Comparison of ENCODE assay signal across 8 cellular contexts in genomic region chr15:65032823-65033537, GRCh38. TPM values are rescaled to one million over a fixed set of nuclear protein-coding genes. Genes with fewer than 3 reads are reported as not detected.
DNase-seq lines count a peak whose midpoint lies in the region; ATAC-seq, FAIRE-seq and TF ChIP-seq lines count a peak whose summit lies in the region.

No MANE protein-coding gene starts in this region.

- no peak overlapping the region for H3K27ac Mint-ChIP-seq in MCF 10A (ENCODE audit: low read depth, unreplicated experiment)

- H3K79me2 ChIP-seq in keratinocyte (ENCODE audit: control insufficient read depth, insufficient read depth, low read length), result peaks cover 11% of the 10 kb centered on the region

- no peaks in the 10 kb centered on the region for H3K9me3 ChIP-seq in IMR-90 (ENCODE audit: control insufficient read depth, insufficient read depth, low read length)
- H3K9me3 ChIP-seq in keratinocyte (ENCODE audit: control insufficient read depth, low read depth, low read length), result no peaks in the 10 kb centered on the region

- no peak overlapping the region; the same call in 1 of the 2 replicates for H3K23ac ChIP-seq in IMR-90 (ENCODE audit: low read depth, low read length)

- no peak overlapping the region for H3K18ac ChIP-seq in IMR-90 (ENCODE audit: low read depth, low read length)

- H2AFZ ChIP-seq in IMR-90 (replicated peaks; ENCODE audit: low read length, poor library complexity) (peak overlapping the region; percentile 70), keratinocyte (ENCODE audit: control insufficient read depth, low read length) (peak overlapping the region; percentile 51)

- FAIRE-seq in keratinocyte (lab: Jason Lieb, UNC), result peak; percentile 13

- H3K27me3 Mint-ChIP-seq in MCF 10A (ENCODE audit: insufficient read depth, unreplicated experiment), result no peaks in the 10 kb centered on the region

- H3K4me3 Mint-ChIP-seq in MCF 10A (ENCODE audit: unreplicated experiment), result no peak overlapping the region

- peak; percentile 75 for TF ChIP-seq RAD21 in IMR-90 (IDR thresholded peaks at IDR 0.05; ENCODE audit: low read length)

- H3K27ac ChIP-seq in IMR-90 (ENCODE audit: insufficient read depth, low read length) (no peak overlapping the region), keratinocyte (ENCODE audit: control insufficient read depth, insufficient read depth, low read length) (no peak overlapping the region)

- ATAC-seq in IMR-90 (ENCODE audit: low read depth) (peak; percentile 38), GM21576 (IDR thresholded peaks at IDR 0.05; ENCODE audit: unreplicated experiment) (no peak)

- DNase-seq in GDM1 (lab: John Stamatoyannopoulos, UW) (peak; percentile 20), IMR-90 (peak; percentile 61), SK-MEL-5 (ENCODE audit: low read depth, low spot score) (peak; percentile 92), MCF 10A (ENCODE audit: unreplicated experiment) (peak; percentile 84), keratinocyte (ENCODE audit: low read depth, low spot score) (no peak), NCI-H2081 treated with DMSO at 0.1 percent for 48 hours (lab: John Stamatoyannopoulos, UW) (no peak)
- DNase-seq in stimulated activated CD4-positive, alpha-beta T cell treated with anti-CD3 and anti-CD28 coated beads, Interleukin-4, amount 100 ng/mL, for 1 hour, result peak; percentile 34

- TF ChIP-seq POLR2A in IMR-90 (IDR thresholded peaks at IDR 0.05; ENCODE audit: low read depth, low read length), result no peak

- H2BK120ac ChIP-seq in IMR-90 (ENCODE audit: low read depth, low read length), result no peak overlapping the region

- CTCF ChIA-PET in IMR-90 (lab: Yijun Ruan, JAX) (interaction anchor here (0.9 to 2.0 kb wide), 9 partner anchors 10 to 68 kb away, joined by 3 to 21 read pairs (median 7); partner anchors contain the start of gene SLC51B), MCF 10A (lab: Yijun Ruan, JAX) (interaction anchor here (0.5 to 1.7 kb wide), 15 partner anchors 18 to 768 kb away, joined by 3 to 13 read pairs (median 3); no protein-coding TSS in a partner anchor)

- peaks cover 9 to 15% of the 10 kb centered on the region in 2 experiments; a peak in 3 of 4 replicates for H3K79me1 ChIP-seq in IMR-90 (ENCODE audit: low read depth in 1 of 2, low read length in 2 of 2)

- BruUV-seq in IMR-90 (replicated peaks; lab: Mats Ljungman, UMichigan), result no TSS peak
- BruUV-seq in MCF 10A (replicated peaks; lab: Mats Ljungman, UMichigan), result no TSS peak

- dilution Hi-C loops in IMR-90 (cut with HindIII; ENCODE audit: low sequenced_read_pairs, unreplicated experiment) (no loop called here), keratinocyte (cut with MboI; ENCODE audit: extremely low pct_ligation_motif_present, low sequenced_read_pairs) (no loop called here)

- H3K9ac ChIP-seq in IMR-90 (ENCODE audit: low read depth, low read length) (no peak overlapping the region), keratinocyte (ENCODE audit: control insufficient read depth, extremely low read depth, insufficient read depth, low read length) (no peak overlapping the region)

- H3K56ac ChIP-seq in IMR-90 (ENCODE audit: extremely low read depth, insufficient read depth, low read length), result no peak overlapping the region

- no peaks in the 10 kb centered on the region for H3K9me3 Mint-ChIP-seq in MCF 10A (ENCODE audit: unreplicated experiment)

- H4K91ac ChIP-seq in IMR-90 (ENCODE audit: insufficient read depth, low read depth, low read length), result no peak overlapping the region

- intact Hi-C loops in IMR-90 (cut with micrococcal nuclease) (loop anchor here (1.0 to 10.0 kb wide), 6 partner anchors 50 to 301 kb away; partner anchors contain the start of gene RNU5A-1), MCF 10A (cut with micrococcal nuclease) (loop anchor here (1.0 to 5.0 kb wide), 6 partner anchors 50 to 301 kb away; partner anchors contain the start of genes CLPX and RNU5A-1)

- H3K4me1 ChIP-seq in IMR-90 (ENCODE audit: control insufficient read depth, insufficient read depth, low read length) (peaks cover 2% of the 10 kb centered on the region; the same call in 1 of the 2 replicates), keratinocyte (ENCODE audit: control insufficient read depth, extremely low read depth, insufficient read depth, low read length) (peaks cover 6% of the 10 kb centered on the region)

- H3K36me3 Mint-ChIP-seq in MCF 10A (ENCODE audit: insufficient read depth, unreplicated experiment), result no peaks in the 10 kb centered on the region

- H3K4me1 Mint-ChIP-seq in MCF 10A (ENCODE audit: insufficient read depth, unreplicated experiment), result peaks cover 7% of the 10 kb centered on the region

- peak; percentile 65 for TF ChIP-seq CTCF in IMR-90 (conservative IDR thresholded peaks at IDR 0.05; ENCODE audit: low read depth, low read length)
- TF ChIP-seq CTCF in MCF 10A (IDR thresholded peaks at IDR 0.05; ENCODE audit: unreplicated experiment), result peak; percentile 45
- peak; percentile 79 to 93 (median 82) for TF ChIP-seq CTCF in keratinocyte (optimal IDR thresholded peaks at IDR 0.05 in 1 of 3, IDR thresholded peaks at IDR 0.05 in 1 of 3, conservative IDR thresholded peaks at IDR 0.05 in 1 of 3; ENCODE audit: extremely low read depth in 1 of 3, insufficient read depth in 2 of 3, low read length in 3 of 3)

- H3K14ac ChIP-seq in IMR-90 (replicated peaks; ENCODE audit: low read depth, low read length), result no peak overlapping the region

- H2BK15ac ChIP-seq in IMR-90 (ENCODE audit: low read depth, low read length), result no peak overlapping the region

- no peaks in the 10 kb centered on the region for H3K27me3 ChIP-seq in IMR-90 (ENCODE audit: control insufficient read depth, insufficient read depth, low read length)
- no peaks in the 10 kb centered on the region for H3K27me3 ChIP-seq in keratinocyte (ENCODE audit: control insufficient read depth, extremely low read depth, insufficient read depth, low read length)

- no peak overlapping the region for H2BK20ac ChIP-seq in IMR-90 (ENCODE audit: low read depth, low read length)

- no CpG with 5 or more reads among the region's 12 CpGs for WGBS in IMR-90 (ENCODE audit: extremely low coverage in 2 of 2, insufficient read length in 1 of 2), 2 experiments

- POLR2A ChIA-PET in IMR-90 (lab: Charles Lee; ENCODE audit: unreplicated experiment) (no interaction called here), MCF 10A (lab: Yijun Ruan, JAX) (interaction anchor here (0.8 to 2.3 kb wide), 4 partner anchors 10 to 264 kb away, joined by 3 to 12 read pairs (median 4); partner anchors contain the start of gene SPG21)

- no peak overlapping the region for H3K4ac ChIP-seq in IMR-90 (ENCODE audit: low read depth, low read length)

- no peak overlapping the region for H3K4me2 ChIP-seq in IMR-90 (ENCODE audit: low read depth, low read length)
- peak overlapping the region; percentile 33 for H3K4me2 ChIP-seq in keratinocyte (ENCODE audit: control insufficient read depth, extremely low read depth, insufficient read depth, low read depth, low read length)

- H3K36me3 ChIP-seq in IMR-90 (ENCODE audit: control insufficient read depth, insufficient read depth, low read length) (no peaks in the 10 kb centered on the region), keratinocyte (ENCODE audit: control insufficient read depth in 2 of 2, extremely low read depth in 1 of 2, insufficient read depth in 2 of 2, low read length in 2 of 2) (no peaks in the 10 kb centered on the region)

- H4K8ac ChIP-seq in IMR-90 (ENCODE audit: low read depth in 2 of 2, low read length in 2 of 2), result peak overlapping the region in 1 of 2 experiments; percentile 43; a peak in 1 of 4 replicates

- H2AK9ac ChIP-seq in IMR-90 (replicated peaks; ENCODE audit: low read depth, low read length, poor library complexity), result peak overlapping the region; percentile 26

- H2BK5ac ChIP-seq in IMR-90 (ENCODE audit: low read depth, low read length, poor library complexity, severe bottlenecking), result no peak overlapping the region

- H3K9me1 ChIP-seq in IMR-90 (ENCODE audit: insufficient read depth, low read length) (peaks cover 7% of the 10 kb centered on the region; the same call in 1 of the 2 replicates), keratinocyte (ENCODE audit: control insufficient read depth, extremely low read depth, insufficient read depth, low read length) (no peaks in the 10 kb centered on the region)

- no peak overlapping the region for H2AK5ac ChIP-seq in IMR-90 (ENCODE audit: low read depth, low read length)

- in situ Hi-C loops in IMR-90 (cut with MboI; ENCODE audit: low sequenced_read_pairs) (loop anchor here (10.0 kb wide), 2 partner anchors 52 to 242 kb away; no protein-coding TSS in a partner anchor), SK-MEL-5 (cut with HindIII; ENCODE audit: low pct_unique_long_range_greater_than_20kb, low sequenced_read_pairs) (no loop called here)

- H4K5ac ChIP-seq in IMR-90 (ENCODE audit: low read depth, low read length), result no peak overlapping the region

- 0 out of 2 replicates have a peak, but pooled peaks cover 6% of the 10 kb centered on the region for H4K20me1 ChIP-seq in IMR-90 (ENCODE audit: insufficient read depth, low read length)
- H4K20me1 ChIP-seq in keratinocyte (ENCODE audit: control insufficient read depth, extremely low read depth, insufficient read depth, low read length), result no peaks in the 10 kb centered on the region

- H3K4me3 ChIP-seq in IMR-90 (ENCODE audit: insufficient read depth, low read depth, low read length), result no peak overlapping the region
- H3K4me3 ChIP-seq in keratinocyte (ENCODE audit: control insufficient read depth in 2 of 3, extremely low read depth in 1 of 3, insufficient read depth in 2 of 3, low read depth in 1 of 3, low read length in 3 of 3), result no peak overlapping the region

RNA-seq across cellular contexts. Expression of gene MTFMT, which starts 3.5 kb away (rescaled TPM):
- 19.4 and 21.3 TPM in 2 replicates for total RNA-seq in IMR-90 (2012; rRNA removed)
- 7.3 and 8.9 TPM in 2 replicates for polyA plus RNA-seq in IMR-90 (2012; rRNA removed)
- polyA plus RNA-seq in IMR-90 (2012; cell fraction: cytosol; rRNA removed), result 7.2 and 8.9 TPM in 2 replicates
- 4.7 and 5.9 TPM in 2 replicates for polyA plus RNA-seq in IMR-90 (2012; cell fraction: nucleus; rRNA removed; ENCODE audit: low replicate concordance)
- 33.6 and 43.9 TPM in 2 replicates for total RNA-seq in SK-MEL-5 (2014; rRNA removed; shearing (Covaris generic))
- 26.4 and 37.7 TPM in 2 replicates for polyA plus RNA-seq in SK-MEL-5 (2015; cell fraction: cytosol; rRNA removed)
- polyA plus RNA-seq in SK-MEL-5 (2015; cell fraction: nucleus; rRNA removed), result 13.8 and 18.1 TPM in 2 replicates
- total RNA-seq in MCF 10A (2022), result 14.9 and 15.9 TPM in 2 replicates
- polyA plus RNA-seq in keratinocyte, result 15.9 to 21.0 TPM (median 17.3 TPM) in 3 replicates
- polyA plus RNA-seq in keratinocyte (2011; ENCODE audit: low read depth), result 7.3 TPM
- polyA plus RNA-seq in keratinocyte (2011; cell fraction: cytosol; rRNA removed), result 13.2 and 19.4 TPM in 2 replicates
- polyA plus RNA-seq in keratinocyte (2011; cell fraction: nucleus; rRNA removed), result 10.6 and 11.0 TPM in 2 replicates
- 9.0 and 13.8 TPM in 2 replicates for polyA plus RNA-seq in keratinocyte (2012; ENCODE audit: low replicate concordance)
- polyA minus RNA-seq in keratinocyte, result 4.0 to 8.8 TPM (median 8.2 TPM) in 3 replicates
- 11.7 TPM for polyA minus RNA-seq in keratinocyte (2011; cell fraction: cytosol; rRNA and poly(A)+ RNA removed)
- polyA minus RNA-seq in keratinocyte (2011; cell fraction: nucleus; rRNA and poly(A)+ RNA removed), result 4.9 and 7.8 TPM in 2 replicates

RNA-seq across cellular contexts. Expression of gene SLC51B, which starts 12.2 kb away (rescaled TPM):
- not detected in 2 replicates for total RNA-seq in IMR-90 (2012; rRNA removed)
- 0.16 TPM in 1 of 2 replicates, not detected in the other for polyA plus RNA-seq in IMR-90 (2012; rRNA removed)
- 0.09 TPM in 1 of 2 replicates, not detected in the other for polyA plus RNA-seq in IMR-90 (2012; cell fraction: cytosol; rRNA removed)
- polyA plus RNA-seq in IMR-90 (2012; cell fraction: nucleus; rRNA removed; ENCODE audit: low replicate concordance), result not detected in 2 replicates
- total RNA-seq in SK-MEL-5 (2014; rRNA removed; shearing (Covaris generic)), result 0.24 TPM in 1 of 2 replicates, not detected in the other
- polyA plus RNA-seq in SK-MEL-5 (2015; cell fraction: cytosol; rRNA removed), result 0.33 and 0.95 TPM in 2 replicates
- not detected in 2 replicates for polyA plus RNA-seq in SK-MEL-5 (2015; cell fraction: nucleus; rRNA removed)
- total RNA-seq in MCF 10A (2022), result not detected in 2 replicates
- polyA plus RNA-seq in keratinocyte, result not detected in 3 replicates
- polyA plus RNA-seq in keratinocyte (2011; ENCODE audit: low read depth), result not detected
- not detected in 2 replicates for polyA plus RNA-seq in keratinocyte (2011; cell fraction: cytosol; rRNA removed)
- polyA plus RNA-seq in keratinocyte (2011; cell fraction: nucleus; rRNA removed), result not detected in 2 replicates
- polyA plus RNA-seq in keratinocyte (2012; ENCODE audit: low replicate concordance), result not detected in 2 replicates
- polyA minus RNA-seq in keratinocyte, result not detected in 3 replicates
- polyA minus RNA-seq in keratinocyte (2011; cell fraction: cytosol; rRNA and poly(A)+ RNA removed), result not detected
- not detected in 2 replicates for polyA minus RNA-seq in keratinocyte (2011; cell fraction: nucleus; rRNA and poly(A)+ RNA removed)

RNA-seq across cellular contexts. Expression of gene RASL12, which starts 34.8 kb away (rescaled TPM):
- total RNA-seq in IMR-90 (2012; rRNA removed), result under 0.01 and 0.18 TPM in 2 replicates
- polyA plus RNA-seq in IMR-90 (2012; rRNA removed), result 0.19 and 0.22 TPM in 2 replicates
- polyA plus RNA-seq in IMR-90 (2012; cell fraction: cytosol; rRNA removed), result 0.27 and 0.75 TPM in 2 replicates
- polyA plus RNA-seq in IMR-90 (2012; cell fraction: nucleus; rRNA removed; ENCODE audit: low replicate concordance), result 0.26 and 0.50 TPM in 2 replicates
- total RNA-seq in SK-MEL-5 (2014; rRNA removed; shearing (Covaris generic)), result not detected in 2 replicates
- polyA plus RNA-seq in SK-MEL-5 (2015; cell fraction: cytosol; rRNA removed), result 0.07 TPM in 1 of 2 replicates, not detected in the other
- not detected in 2 replicates for polyA plus RNA-seq in SK-MEL-5 (2015; cell fraction: nucleus; rRNA removed)
- not detected in 2 replicates for total RNA-seq in MCF 10A (2022)
- not detected in 3 replicates for polyA plus RNA-seq in keratinocyte
- not detected for polyA plus RNA-seq in keratinocyte (2011; ENCODE audit: low read depth)
- not detected in 2 replicates for polyA plus RNA-seq in keratinocyte (2011; cell fraction: cytosol; rRNA removed)
- not detected in 2 replicates for polyA plus RNA-seq in keratinocyte (2011; cell fraction: nucleus; rRNA removed)
- not detected in 2 replicates for polyA plus RNA-seq in keratinocyte (2012; ENCODE audit: low replicate concordance)
- 0.10 TPM in 1 of 3 replicates, not detected in the others for polyA minus RNA-seq in keratinocyte
- polyA minus RNA-seq in keratinocyte (2011; cell fraction: cytosol; rRNA and poly(A)+ RNA removed), result not detected
- not detected in 2 replicates for polyA minus RNA-seq in keratinocyte (2011; cell fraction: nucleus; rRNA and poly(A)+ RNA removed)

RNA-seq across cellular contexts. Expression of gene SPG21, which starts 43.3 kb away (rescaled TPM):
- total RNA-seq in IMR-90 (2012; rRNA removed), result 60.8 and 65.3 TPM in 2 replicates
- 51.6 and 59.9 TPM in 2 replicates for polyA plus RNA-seq in IMR-90 (2012; rRNA removed)
- 34.8 and 44.5 TPM in 2 replicates for polyA plus RNA-seq in IMR-90 (2012; cell fraction: cytosol; rRNA removed)
- 18.7 and 49.4 TPM in 2 replicates for polyA plus RNA-seq in IMR-90 (2012; cell fraction: nucleus; rRNA removed; ENCODE audit: low replicate concordance)
- 61.6 and 64.9 TPM in 2 replicates for total RNA-seq in SK-MEL-5 (2014; rRNA removed; shearing (Covaris generic))
- polyA plus RNA-seq in SK-MEL-5 (2015; cell fraction: cytosol; rRNA removed), result 126 and 130 TPM in 2 replicates
- polyA plus RNA-seq in SK-MEL-5 (2015; cell fraction: nucleus; rRNA removed), result 34.1 and 43.9 TPM in 2 replicates
- total RNA-seq in MCF 10A (2022), result 63.1 and 70.4 TPM in 2 replicates
- polyA plus RNA-seq in keratinocyte, result 40.3 to 62.9 TPM (median 58.0 TPM) in 3 replicates
- 15.2 TPM for polyA plus RNA-seq in keratinocyte (2011; ENCODE audit: low read depth)
- polyA plus RNA-seq in keratinocyte (2011; cell fraction: cytosol; rRNA removed), result 61.0 and 79.3 TPM in 2 replicates
- 34.3 and 35.6 TPM in 2 replicates for polyA plus RNA-seq in keratinocyte (2011; cell fraction: nucleus; rRNA removed)
- polyA plus RNA-seq in keratinocyte (2012; ENCODE audit: low replicate concordance), result 49.8 and 63.9 TPM in 2 replicates
- polyA minus RNA-seq in keratinocyte, result 35.1 to 53.4 TPM (median 47.2 TPM) in 3 replicates
- 36.6 TPM for polyA minus RNA-seq in keratinocyte (2011; cell fraction: cytosol; rRNA and poly(A)+ RNA removed)
- 13.1 and 18.4 TPM in 2 replicates for polyA minus RNA-seq in keratinocyte (2011; cell fraction: nucleus; rRNA and poly(A)+ RNA removed)

RNA-seq across cellular contexts. Expression of gene KBTBD13, which starts 43.6 kb away (rescaled TPM):
- total RNA-seq in IMR-90 (2012; rRNA removed) (not detected in 2 replicates), MCF 10A (2022) (not detected in 2 replicates)
- polyA plus RNA-seq in IMR-90 (2012; rRNA removed) (not detected in 2 replicates), keratinocyte (not detected in 3 replicates)
- not detected in 2 replicates for polyA plus RNA-seq in IMR-90 (2012; cell fraction: cytosol; rRNA removed)
- polyA plus RNA-seq in IMR-90 (2012; cell fraction: nucleus; rRNA removed; ENCODE audit: low replicate concordance), result not detected in 2 replicates
- total RNA-seq in SK-MEL-5 (2014; rRNA removed; shearing (Covaris generic)), result not detected in 2 replicates
- polyA plus RNA-seq in SK-MEL-5 (2015; cell fraction: cytosol; rRNA removed), result not detected in 2 replicates
- not detected in 2 replicates for polyA plus RNA-seq in SK-MEL-5 (2015; cell fraction: nucleus; rRNA removed)
- polyA plus RNA-seq in keratinocyte (2011; ENCODE audit: low read depth), result not detected
- not detected in 2 replicates for polyA plus RNA-seq in keratinocyte (2011; cell fraction: cytosol; rRNA removed)
- not detected in 2 replicates for polyA plus RNA-seq in keratinocyte (2011; cell fraction: nucleus; rRNA removed)
- not detected in 2 replicates for polyA plus RNA-seq in keratinocyte (2012; ENCODE audit: low replicate concordance)
- polyA minus RNA-seq in keratinocyte, result not detected in 3 replicates
- polyA minus RNA-seq in keratinocyte (2011; cell fraction: cytosol; rRNA and poly(A)+ RNA removed), result not detected
- polyA minus RNA-seq in keratinocyte (2011; cell fraction: nucleus; rRNA and poly(A)+ RNA removed), result not detected in 2 replicates

Comparison
In these comparisons a context has a peak if more than half of its experiments do, and no peak if none do; other contexts are left out.
1. DNase-seq: peak in GDM1 (single experiment), IMR-90 (single experiment), SK-MEL-5 (single experiment), MCF 10A (single experiment) and stimulated activated CD4-positive, alpha-beta T cell treated with anti-CD3 and anti-CD28 coated beads, Interleukin-4, amount 100 ng/mL, for 1 hour (single experiment); none in keratinocyte (single experiment) and NCI-H2081 treated with DMSO at 0.1 percent for 48 hours (single experiment).
2. Peak in every context shown above with its lines, with median percentiles within 50 percentile points of each other: CTCF ChIP-seq.